Comparison of ENCODE assay signal across 9 cellular contexts in the genomic region with DNA sequence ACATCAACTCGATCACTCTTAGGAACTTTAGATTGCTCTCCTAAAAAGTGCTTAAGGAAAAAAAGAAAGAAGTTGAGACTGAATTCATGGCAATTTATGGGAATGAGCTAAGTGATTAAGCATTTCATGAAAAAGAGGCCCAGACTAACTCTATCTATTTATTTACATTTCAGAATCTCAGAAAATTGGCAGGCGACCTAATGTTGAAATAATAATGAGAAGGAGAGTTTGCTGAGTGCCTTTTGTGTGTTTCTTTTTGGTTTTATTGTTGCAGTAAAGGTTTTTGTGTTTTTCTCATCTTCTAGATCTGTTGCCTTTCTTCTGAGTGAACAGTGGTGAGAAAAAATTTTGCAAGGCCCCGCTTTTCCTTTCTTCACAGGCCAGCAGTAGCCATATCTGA. TPM values are rescaled to one million over a fixed set of nuclear protein-coding genes. Genes with fewer than 3 reads are reported as not detected.
DNase-seq lines count a peak whose midpoint lies in the region; ATAC-seq and TF ChIP-seq lines count a peak whose summit lies in the region.
"Had no signal": no experiment of that assay in that cellular context is flagged by ENCODE, and none has a peak within 500 bp of the region (broad histone marks: within the 10 kb centered on the region; RNA-seq: fewer than 3 reads in every experiment).

No MANE protein-coding gene starts in this region.

- no peaks in the 10 kb centered on the region for H3K9me3 ChIP-seq in SK-N-SH

- H3K27ac Mint-ChIP-seq in activated T-helper 2 cell treated with anti-CD3 and anti-CD28 coated beads, Interferon-gamma antibody, Interleukin-2, Interleukin-4, amounts not matched to agents 10 μg/mL and 5 μg/mL and 100 μg/mL, durations not matched to agents 14 hours and 24 hours and 36 hours: peak overlapping the region; percentile 97
- H3K27ac Mint-ChIP-seq in glutamatergic neuron (ENCODE audit: unreplicated experiment): no peak overlapping the region
- H3K27ac Mint-ChIP-seq in stimulated activated naive CD8-positive, alpha-beta T cell treated with anti-CD3 and anti-CD28 coated beads, Interleukin-15, amount 100 ng/mL, for 72 hours: peak overlapping the region; percentile 98

- TF ChIP-seq RAD21 in SK-N-SH (IDR thresholded peaks at IDR 0.05; ENCODE audit: low read length): no peak

- H3K9me2 ChIP-seq in SK-N-SH: no peaks in the 10 kb centered on the region

- no peaks in the 10 kb centered on the region for H4K20me1 ChIP-seq in SK-N-SH (ENCODE audit: insufficient read depth)

- no peaks in the 10 kb centered on the region for H3K36me3 ChIP-seq in SK-N-SH (replicated peaks in 1 of 2; ENCODE audit: control insufficient read depth in 1 of 2, insufficient read depth in 2 of 2, low read length in 1 of 2)

- no peaks in the 10 kb centered on the region for H3K9me3 Mint-ChIP-seq in activated T-helper 2 cell treated with anti-CD3 and anti-CD28 coated beads, Interferon-gamma antibody, Interleukin-2, Interleukin-4, amounts not matched to agents 10 μg/mL and 5 μg/mL and 100 μg/mL, durations not matched to agents 14 hours and 24 hours and 36 hours
- H3K9me3 Mint-ChIP-seq in glutamatergic neuron (ENCODE audit: unreplicated experiment): peaks cover 14% of the 10 kb centered on the region
- H3K9me3 Mint-ChIP-seq in stimulated activated naive CD8-positive, alpha-beta T cell treated with anti-CD3 and anti-CD28 coated beads, Interleukin-15, amount 100 ng/mL, for 72 hours: no peaks in the 10 kb centered on the region

- H3K4me2 ChIP-seq in SK-N-SH: peak overlapping the region; percentile 97

- CTCF ChIA-PET in SK-N-SH (lab: Yijun Ruan, JAX): interaction anchor here (3.2 to 15.4 kb wide), 4 partner anchors 12 to 234 kb away, joined by 13 to 505 read pairs (median 62); no protein-coding TSS in a partner anchor

- H3K27ac ChIP-seq in SK-N-SH (ENCODE audit: low read depth in 2 of 2, low read length in 1 of 2): peak overlapping the region; percentile 67 to 98

- no peak for TF ChIP-seq EP300 in SK-N-SH (IDR thresholded peaks at IDR 0.05; ENCODE audit: borderline replicate concordance in 1 of 2, low read depth in 1 of 2, low read length in 1 of 2)

- DNase-seq in SK-N-SH (no peak), glutamatergic neuron (no peak), NCI-H2081 treated with DMSO at 0.1 percent for 48 hours (lab: John Stamatoyannopoulos, UW) (no peak), OCI-M1 (lab: John Stamatoyannopoulos, UW) (no peak)
- DNase-seq in activated T-helper 2 cell treated with anti-CD3 and anti-CD28 coated beads, Interferon-gamma antibody, Interleukin-2, Interleukin-4, amounts not matched to agents 10 μg/mL and 5 μg/mL and 100 μg/mL, durations not matched to agents 14 hours and 24 hours and 36 hours (ENCODE audit: low spot score): no peak
- no peak for DNase-seq in stimulated activated naive CD8-positive, alpha-beta T cell treated with anti-CD3 and anti-CD28 coated beads, Interleukin-15, amount 100 ng/mL, for 72 hours
- DNase-seq: activated gamma-delta T cell had no signal

- ATAC-seq in SK-N-SH treated with all-trans-retinoic acid at 6 μM for 48 hours: no peak
- no peak for ATAC-seq in stimulated activated naive CD8-positive, alpha-beta T cell treated with anti-CD3 and anti-CD28 coated beads, Interleukin-15, amount 100 ng/mL, for 72 hours
- ATAC-seq in GM19397 (IDR thresholded peaks at IDR 0.05; ENCODE audit: unreplicated experiment): no peak

- peaks cover 58% of the 10 kb centered on the region for H3K79me2 ChIP-seq in SK-N-SH (ENCODE audit: insufficient read depth)

- no peaks in the 10 kb centered on the region for H3K27me3 Mint-ChIP-seq in activated T-helper 2 cell treated with anti-CD3 and anti-CD28 coated beads, Interferon-gamma antibody, Interleukin-2, Interleukin-4, amounts not matched to agents 10 μg/mL and 5 μg/mL and 100 μg/mL, durations not matched to agents 14 hours and 24 hours and 36 hours (ENCODE audit: low read depth)
- peaks cover 13% of the 10 kb centered on the region for H3K27me3 Mint-ChIP-seq in glutamatergic neuron (ENCODE audit: unreplicated experiment)
- H3K27me3 Mint-ChIP-seq in stimulated activated naive CD8-positive, alpha-beta T cell treated with anti-CD3 and anti-CD28 coated beads, Interleukin-15, amount 100 ng/mL, for 72 hours: no peaks in the 10 kb centered on the region

- H3K4me3 Mint-ChIP-seq in activated T-helper 2 cell treated with anti-CD3 and anti-CD28 coated beads, Interferon-gamma antibody, Interleukin-2, Interleukin-4, amounts not matched to agents 10 μg/mL and 5 μg/mL and 100 μg/mL, durations not matched to agents 14 hours and 24 hours and 36 hours (ENCODE audit: low read depth): peak overlapping the region; percentile 77
- peak overlapping the region; percentile 99 for H3K4me3 Mint-ChIP-seq in glutamatergic neuron (ENCODE audit: unreplicated experiment)
- peak overlapping the region; percentile 82 to 83 for H3K4me3 Mint-ChIP-seq in stimulated activated naive CD8-positive, alpha-beta T cell treated with anti-CD3 and anti-CD28 coated beads, Interleukin-15, amount 100 ng/mL, for 72 hours

- H3K36me3 Mint-ChIP-seq in activated T-helper 2 cell treated with anti-CD3 and anti-CD28 coated beads, Interferon-gamma antibody, Interleukin-2, Interleukin-4, amounts not matched to agents 10 μg/mL and 5 μg/mL and 100 μg/mL, durations not matched to agents 14 hours and 24 hours and 36 hours (ENCODE audit: low read depth): peaks cover 25% of the 10 kb centered on the region
- no peaks in the 10 kb centered on the region for H3K36me3 Mint-ChIP-seq in glutamatergic neuron (ENCODE audit: unreplicated experiment)

- peaks cover 30% of the 10 kb centered on the region for H3F3A ChIP-seq in SK-N-SH (replicated peaks; ENCODE audit: insufficient read depth)

- intact Hi-C loops in activated T-helper 2 cell treated with anti-CD3 and anti-CD28 coated beads, Interferon-gamma antibody, Interleukin-2, Interleukin-4, amounts not matched to agents 10 μg/mL and 5 μg/mL and 100 μg/mL, durations not matched to agents 14 hours and 24 hours and 36 hours (cut with micrococcal nuclease): no loop called here

- no peak overlapping the region; the same call in 1 of the 2 replicates for H2AFZ ChIP-seq in SK-N-SH (ENCODE audit: low read depth)

- peaks cover 29 to 51% of the 10 kb centered on the region in 2 experiments for H3K4me1 ChIP-seq in SK-N-SH (ENCODE audit: control insufficient read depth in 1 of 2, insufficient read depth in 2 of 2, low read depth in 1 of 2, low read length in 1 of 2)

- POLR2A ChIA-PET in SK-N-SH (lab: Yijun Ruan, JAX): interaction anchor here (0.9 kb wide), 1 partner anchor 42 kb away, joined by 3 read pairs; no protein-coding TSS in a partner anchor

- 71% methylated on average over 3 of the region's 3 CpGs for WGBS in SK-N-SH (ENCODE audit: low lambda C conversion rate)

- peak overlapping the region; percentile 74; the same call in 1 of the 2 replicates for H3K9ac ChIP-seq in SK-N-SH

- peaks cover 67% of the 10 kb centered on the region for H3K4me1 Mint-ChIP-seq in activated T-helper 2 cell treated with anti-CD3 and anti-CD28 coated beads, Interferon-gamma antibody, Interleukin-2, Interleukin-4, amounts not matched to agents 10 μg/mL and 5 μg/mL and 100 μg/mL, durations not matched to agents 14 hours and 24 hours and 36 hours (ENCODE audit: low read depth)
- H3K4me1 Mint-ChIP-seq in glutamatergic neuron (ENCODE audit: low read depth, unreplicated experiment): peaks cover 28% of the 10 kb centered on the region
- H3K4me1 Mint-ChIP-seq in stimulated activated naive CD8-positive, alpha-beta T cell treated with anti-CD3 and anti-CD28 coated beads, Interleukin-15, amount 100 ng/mL, for 72 hours: peaks cover 73% of the 10 kb centered on the region

- H3K27me3 ChIP-seq in SK-N-SH (ENCODE audit: insufficient read depth): no peaks in the 10 kb centered on the region

- TF ChIP-seq CTCF in SK-N-SH (IDR thresholded peaks at IDR 0.05) (no peak), glutamatergic neuron (IDR thresholded peaks at IDR 0.05; ENCODE audit: partially characterized antibody, unreplicated experiment) (no peak)

- 0 out of 4 replicates have a peak overlapping the region, but pooled peaks of 1 of the 2 experiments have one; percentile 0 for H3K4me3 ChIP-seq in SK-N-SH (ENCODE audit: low read depth in 2 of 2, low read length in 1 of 2)

RNA-seq across cellular contexts. Expression of gene GRK5, which starts 3.8 kb away (rescaled TPM):
- 9.5 and 12.1 TPM in 2 replicates for polyA plus RNA-seq in SK-N-SH (2012; rRNA removed)
- 8.9 and 11.6 TPM in 2 replicates for polyA plus RNA-seq in SK-N-SH (2012; cell fraction: cytosol; rRNA removed)
- 10.3 and 10.8 TPM in 2 replicates for polyA plus RNA-seq in SK-N-SH (2012; cell fraction: nucleus; rRNA removed)
- 24.4 and 24.7 TPM in 2 replicates for total RNA-seq in activated T-helper 2 cell treated with anti-CD3 and anti-CD28 coated beads, Interferon-gamma antibody, Interleukin-2, Interleukin-4, amounts not matched to agents 10 μg/mL and 5 μg/mL and 100 μg/mL, durations not matched to agents 14 hours and 24 hours and 36 hours
- 77.6 TPM for total RNA-seq in glutamatergic neuron (ENCODE audit: unreplicated experiment)

RNA-seq across cellular contexts. Expression of gene PRDX3, which starts 32.6 kb away (rescaled TPM):
- 193 and 278 TPM in 2 replicates for polyA plus RNA-seq in SK-N-SH (2012; rRNA removed)
- 306 and 319 TPM in 2 replicates for polyA plus RNA-seq in SK-N-SH (2012; cell fraction: cytosol; rRNA removed)
- 64.2 and 128 TPM in 2 replicates for polyA plus RNA-seq in SK-N-SH (2012; cell fraction: nucleus; rRNA removed)
- total RNA-seq in activated T-helper 2 cell treated with anti-CD3 and anti-CD28 coated beads, Interferon-gamma antibody, Interleukin-2, Interleukin-4, amounts not matched to agents 10 μg/mL and 5 μg/mL and 100 μg/mL, durations not matched to agents 14 hours and 24 hours and 36 hours: 177 and 182 TPM in 2 replicates
- total RNA-seq in glutamatergic neuron (ENCODE audit: unreplicated experiment): 103 TPM

RNA-seq across cellular contexts. Expression of gene SFXN4, which starts 45.7 kb away (rescaled TPM):
- 24.2 and 32.0 TPM in 2 replicates for polyA plus RNA-seq in SK-N-SH (2012; rRNA removed)
- 23.0 and 33.1 TPM in 2 replicates for polyA plus RNA-seq in SK-N-SH (2012; cell fraction: cytosol; rRNA removed)
- 67.8 and 86.1 TPM in 2 replicates for polyA plus RNA-seq in SK-N-SH (2012; cell fraction: nucleus; rRNA removed)
- 43.5 and 44.8 TPM in 2 replicates for total RNA-seq in activated T-helper 2 cell treated with anti-CD3 and anti-CD28 coated beads, Interferon-gamma antibody, Interleukin-2, Interleukin-4, amounts not matched to agents 10 μg/mL and 5 μg/mL and 100 μg/mL, durations not matched to agents 14 hours and 24 hours and 36 hours
- 12.2 TPM for total RNA-seq in glutamatergic neuron (ENCODE audit: unreplicated experiment)
